In the genomic region with DNA sequence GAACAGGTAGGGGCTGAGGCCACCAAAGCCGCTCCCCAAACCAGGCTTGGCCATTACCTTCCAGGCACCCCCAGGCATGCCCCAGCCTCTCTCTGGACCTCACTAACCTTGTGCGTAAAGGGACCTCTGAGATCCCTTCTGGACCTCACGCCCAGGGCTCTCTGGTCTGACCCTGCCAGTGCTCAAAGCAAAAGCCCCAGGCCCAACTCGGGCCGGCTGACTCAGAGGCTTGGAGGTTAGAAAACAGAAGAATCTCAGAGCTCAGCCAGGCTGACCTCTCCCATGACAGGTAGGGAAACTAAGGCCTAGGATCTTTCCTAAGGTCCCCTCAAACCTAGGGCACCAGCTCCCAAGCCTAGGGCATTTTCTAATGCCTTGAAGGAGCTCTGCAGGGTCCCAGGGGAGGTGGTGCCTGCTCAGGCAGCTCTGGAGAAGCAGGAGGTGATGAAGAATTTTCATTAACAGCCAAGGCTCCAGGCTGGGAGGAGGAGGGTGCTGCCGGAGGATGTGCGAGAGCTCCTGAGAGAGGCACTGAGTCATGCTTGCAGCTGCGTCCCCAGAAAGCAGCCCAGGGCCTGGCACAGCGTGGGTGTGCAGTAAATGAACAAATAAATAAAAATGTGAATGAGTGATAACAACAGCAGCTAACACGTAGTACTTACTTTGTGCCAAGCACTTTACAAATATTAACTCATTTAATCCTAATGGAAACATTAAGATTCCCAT, we compare ENCODE assay signal across 8 cellular contexts. TPM values are rescaled to one million over a fixed set of nuclear protein-coding genes. Genes with fewer than 3 reads are reported as not detected.
DNase-seq lines count a peak whose midpoint lies in the region; ATAC-seq and TF ChIP-seq lines count a peak whose summit lies in the region.

No MANE protein-coding gene starts in this region.

- H3K9me3 Mint-ChIP-seq in T-cell (no peaks in the 10 kb centered on the region), natural killer cell (no peaks in the 10 kb centered on the region)

- TF ChIP-seq CTCF in choroid plexus epithelial cell (conservative IDR thresholded peaks at IDR 0.05; ENCODE audit: low read depth, low read length) (no peak), natural killer cell (IDR thresholded peaks at IDR 0.05) (no peak), upper lobe of left lung (IDR thresholded peaks at IDR 0.05) (no peak), prostate gland (IDR thresholded peaks at IDR 0.05) (no peak), spleen (IDR thresholded peaks at IDR 0.05 in 8 of 11, conservative IDR thresholded peaks at IDR 0.05 in 3 of 11) (no peak)

- peak; percentile 54 for DNase-seq in D341Med (ENCODE audit: low spot score)
- DNase-seq in T-cell, result peak in 1 of 34 experiments; percentile 28
- DNase-seq in choroid plexus epithelial cell (ENCODE audit: low read depth), result peak; percentile 94
- DNase-seq in natural killer cell, result no peak
- DNase-seq in upper lobe of left lung, result no peak
- no peak for DNase-seq in prostate gland (ENCODE audit: low spot score)
- no peak for DNase-seq in spleen
- DNase-seq in GOT3 (lab: John Stamatoyannopoulos, UW), result no peak

- H3K4me3 ChIP-seq in choroid plexus epithelial cell (ENCODE audit: low read depth, low read length) (no peak overlapping the region), upper lobe of left lung (no peak overlapping the region), prostate gland (no peak overlapping the region), spleen (no peak overlapping the region)

- H3K36me3 Mint-ChIP-seq in T-cell (peaks cover 5% of the 10 kb centered on the region), natural killer cell (no peaks in the 10 kb centered on the region)

- no peak for TF ChIP-seq POLR2A in upper lobe of left lung (IDR thresholded peaks at IDR 0.05)
- no peak for TF ChIP-seq POLR2A in prostate gland (IDR thresholded peaks at IDR 0.05)
- TF ChIP-seq POLR2A in spleen (IDR thresholded peaks at IDR 0.05), result no peak

- peaks cover 53 to 86% (median 78%) of the 10 kb centered on the region in 4 donors for H3K4me1 ChIP-seq in upper lobe of left lung
- H3K4me1 ChIP-seq in prostate gland (replicated peaks), result peaks cover 26% of the 10 kb centered on the region
- peaks cover 14 to 77% (median 44%) of the 10 kb centered on the region in 6 donors for H3K4me1 ChIP-seq in spleen

- H3K36me3 ChIP-seq in upper lobe of left lung (peaks cover 4 to 39% (median 9%) of the 10 kb centered on the region in 4 donors), prostate gland (no peaks in the 10 kb centered on the region), spleen (peaks cover 0 to 44% (median 0%) of the 10 kb centered on the region in 6 donors)

- intact Hi-C loops in natural killer cell (cut with micrococcal nuclease), result loop anchor here (5.0 kb wide), 1 partner anchor 44 kb away; no protein-coding TSS in a partner anchor
- intact Hi-C loops in prostate gland (cut with DNase I), result loop anchor here (5.0 kb wide), 1 partner anchor 44 kb away; no protein-coding TSS in a partner anchor
- intact Hi-C loops in spleen (cut with DNase I; ENCODE audit: low total_unique reads), result no loop called here

- H3K27ac ChIP-seq in upper lobe of left lung, result peak overlapping the region; percentile 31 to 97 (median 75)
- H3K27ac ChIP-seq in prostate gland, result no peak overlapping the region
- H3K27ac ChIP-seq in spleen, result peak overlapping the region in 4 of 8 donors; percentile 4 to 28 (median 18)

- H3K27me3 Mint-ChIP-seq in T-cell (no peaks in the 10 kb centered on the region), natural killer cell (ENCODE audit: low read depth in 2 of 2) (no peaks in the 10 kb centered on the region)

- peak in 3 of 4 experiments; percentile 42 to 50 (median 44) for ATAC-seq in T-cell (replicated peaks in 1 of 4)
- no peak for ATAC-seq in natural killer cell
- ATAC-seq in upper lobe of left lung (ENCODE audit: low FRiP score in 2 of 2), result peak in 1 of 2 donors; percentile 87

- H3K27ac Mint-ChIP-seq in T-cell (peak overlapping the region; percentile 85), natural killer cell (peak overlapping the region; percentile 81 to 85)

- POLR2A ChIA-PET in T-cell (lab: Charles Lee), result interaction anchor here in 1 of 2 donors (0.5 kb wide), 1 partner anchor 43 kb away, joined by 6 read pairs; no protein-coding TSS in a partner anchor

- no peak for TF ChIP-seq EP300 in upper lobe of left lung (IDR thresholded peaks at IDR 0.05)

- H3K4me1 Mint-ChIP-seq in T-cell (peaks cover 65 to 75% (median 72%) of the 10 kb centered on the region in 3 donors), natural killer cell (peaks cover 77 to 81% of the 10 kb centered on the region in 2 donors)

- H3K27me3 ChIP-seq in upper lobe of left lung, result no peaks in the 10 kb centered on the region
- H3K27me3 ChIP-seq in prostate gland (replicated peaks; ENCODE audit: insufficient read depth), result no peaks in the 10 kb centered on the region
- no peaks in the 10 kb centered on the region for H3K27me3 ChIP-seq in spleen (replicated peaks in 1 of 7)

- H3K4me3 Mint-ChIP-seq in T-cell, result peak overlapping the region in 1 of 3 donors; percentile 20
- H3K4me3 Mint-ChIP-seq in natural killer cell, result peak overlapping the region; percentile 9

- WGBS in upper lobe of left lung, 2 donors, result 43 to 52% methylated on average over 9 to 10 of the region's 10 CpGs
- WGBS in prostate gland, result 36% methylated on average over 9 of the region's 10 CpGs
- 56 to 66% (median 65%) methylated on average over 8 to 10 of the region's 10 CpGs for WGBS in spleen, 5 donors

- CTCF ChIA-PET in T-cell (lab: Charles Lee), result no interaction called here

- no peaks in the 10 kb centered on the region for H3K9me3 ChIP-seq in upper lobe of left lung
- no peaks in the 10 kb centered on the region for H3K9me3 ChIP-seq in prostate gland
- no peaks in the 10 kb centered on the region for H3K9me3 ChIP-seq in spleen

RNA-seq across cellular contexts. Expression of gene ARRB1, which starts 25.6 kb away (rescaled TPM):
- 10 to 100 TPM; 37.2 to 57.3 (median 47.3) TPM for total RNA-seq in T-cell
- 100 to 1,000 TPM; 128 to 200 (median 174) TPM for total RNA-seq in natural killer cell
- 100 to 1,000 TPM; 119 to 235 (median 170) TPM for total RNA-seq in upper lobe of left lung
- total RNA-seq in prostate gland, result 10 to 100 TPM; 31.9 to 64.7 TPM
- 100 to 1,000 TPM in 3 of 7 donors, 10 to 100 TPM in 4; 77.7 to 139 (median 84.8) TPM for total RNA-seq in spleen
- 10 to 100 TPM; 11.6 to 49.3 (median 13.1) TPM for polyA plus RNA-seq in spleen

Comparison
In these comparisons a context has a peak if more than half of its experiments do, and no peak if none do; other contexts are left out.
1. DNase-seq: peak in D341Med (single experiment) and choroid plexus epithelial cell (single experiment); none in natural killer cell (single experiment), upper lobe of left lung (0 of 2), prostate gland (single experiment), spleen (single experiment) and GOT3 (single experiment).
2. ATAC-seq: peak in T-cell (3 of 4); none in natural killer cell (0 of 3).
3. H3K27ac ChIP-seq: peak in upper lobe of left lung (4 of 4); none in prostate gland (0 of 2).